Comparison of ENCODE assay signal across 8 cellular contexts in the genomic region with DNA sequence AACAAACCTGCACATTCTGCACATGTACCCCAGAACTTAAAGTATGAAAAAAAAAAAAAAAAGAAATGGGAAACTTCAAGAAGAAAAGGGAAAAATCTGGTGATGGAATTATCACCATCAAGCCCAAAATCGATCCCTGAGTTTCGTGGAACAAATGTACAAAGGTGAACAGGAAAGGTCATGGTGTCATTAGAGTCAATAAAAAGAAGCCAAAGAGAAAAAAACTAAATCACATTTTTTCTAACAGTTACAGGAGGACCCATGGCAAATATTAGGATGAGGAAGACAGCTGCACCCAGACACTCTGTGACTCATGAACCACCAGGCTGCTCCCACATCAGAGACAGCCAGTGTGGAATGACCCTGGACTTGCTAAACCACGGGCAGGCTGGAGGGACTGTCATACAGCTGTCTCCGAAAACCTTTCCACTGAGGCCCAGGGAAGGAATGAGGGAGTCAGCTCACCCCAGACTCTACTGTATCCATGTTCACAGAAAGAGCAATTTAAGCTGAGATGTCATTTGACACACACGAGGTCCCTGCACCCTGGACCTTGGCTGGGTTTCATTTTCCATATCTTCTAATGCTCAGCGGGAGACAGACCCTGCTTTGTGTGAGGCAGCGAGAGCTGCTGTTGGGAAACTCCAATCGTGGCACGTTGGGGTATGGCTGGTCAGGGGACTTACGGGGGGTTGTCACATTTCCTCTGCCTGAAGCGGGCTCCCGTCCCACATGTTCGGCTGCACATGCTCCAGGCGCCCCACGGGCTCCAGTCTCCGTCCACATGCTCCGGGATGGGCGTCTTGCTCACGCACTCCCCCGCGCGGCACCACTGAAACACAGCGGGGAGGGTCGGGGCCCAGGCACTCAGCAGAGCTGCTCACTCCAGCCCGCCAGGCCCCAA.
DNase-seq lines count a peak whose midpoint lies in the region; ATAC-seq and TF ChIP-seq lines count a peak whose summit lies in the region.

No MANE protein-coding gene starts in this region.

- H3K27me3 ChIP-seq in heart left ventricle = no peaks in the 10 kb centered on the region

- H3K9me3 ChIP-seq in heart left ventricle = no peaks in the 10 kb centered on the region

- no peak for TF ChIP-seq POLR2A in heart left ventricle (IDR thresholded peaks at IDR 0.05)

- peak; percentile 39 to 80 (median 57) for TF ChIP-seq CTCF in heart left ventricle (IDR thresholded peaks at IDR 0.05)

- intact Hi-C loops in heart left ventricle (cut with DNase I) = loop anchor here (2.0 to 10.0 kb wide), 9 partner anchors 57 to 211 kb away; a partner anchor contains a TSS

- peak overlapping the region in 9 of 12 donors; percentile 20 to 52 (median 39) for H3K4me3 ChIP-seq in heart left ventricle

- DNase-seq in activated CD4-positive, alpha-beta T cell treated with anti-CD3 and anti-CD28 coated beads, Interleukin-2, amount 50 U/mL, for 48 hours = peak; percentile 37 to 48
- DNase-seq in heart left ventricle (peak; percentile 71 to 81 (median 77)), NCI-H1436 (lab: John Stamatoyannopoulos, UW) (no peak), HCEC 1CT (no peak)
- DNase-seq in stimulated activated CD4-positive, alpha-beta T cell treated with anti-CD3 and anti-CD28 coated beads, Interleukin-1b, Interleukin-23, amount 100 ng/mL, for 48 hours = peak; percentile 35

- H3K36me3 ChIP-seq in heart left ventricle = no peaks in the 10 kb centered on the region

- peaks cover 0 to 13% (median 0%) of the 10 kb centered on the region in 12 donors for H3K4me1 ChIP-seq in heart left ventricle

- WGBS in heart left ventricle, 4 donors = 49 to 73% (median 64%) methylated on average over 20 to 25 of the region's 25 CpGs

- peak overlapping the region in 8 of 12 donors; percentile 3 to 64 (median 44) for H3K27ac ChIP-seq in heart left ventricle

- ATAC-seq in GM19438 (IDR thresholded peaks at IDR 0.05; ENCODE audit: low read depth, unreplicated experiment) (peak; percentile 89), heart left ventricle (peak in 3 of 4 donors; percentile 91 to 94 (median 92)), GM21576 (IDR thresholded peaks at IDR 0.05; ENCODE audit: unreplicated experiment) (no peak), HG03442 (IDR thresholded peaks at IDR 0.05; ENCODE audit: unreplicated experiment) (no peak)

Comparison
In these comparisons a context has a peak if more than half of its experiments do, and no peak if none do; other contexts are left out.
1. ATAC-seq: peak in GM19438 (single experiment) and heart left ventricle (3 of 4); none in GM21576 (single experiment) and HG03442 (single experiment).
2. DNase-seq: peak in activated CD4-positive, alpha-beta T cell treated with anti-CD3 and anti-CD28 coated beads, Interleukin-2, amount 50 U/mL, for 48 hours (2 of 2), heart left ventricle (5 of 5) and stimulated activated CD4-positive, alpha-beta T cell treated with anti-CD3 and anti-CD28 coated beads, Interleukin-1b, Interleukin-23, amount 100 ng/mL, for 48 hours (single experiment); none in NCI-H1436 (single experiment) and HCEC 1CT (single experiment).